ENCODE assay signal across 27 cellular contexts in the genomic region with DNA sequence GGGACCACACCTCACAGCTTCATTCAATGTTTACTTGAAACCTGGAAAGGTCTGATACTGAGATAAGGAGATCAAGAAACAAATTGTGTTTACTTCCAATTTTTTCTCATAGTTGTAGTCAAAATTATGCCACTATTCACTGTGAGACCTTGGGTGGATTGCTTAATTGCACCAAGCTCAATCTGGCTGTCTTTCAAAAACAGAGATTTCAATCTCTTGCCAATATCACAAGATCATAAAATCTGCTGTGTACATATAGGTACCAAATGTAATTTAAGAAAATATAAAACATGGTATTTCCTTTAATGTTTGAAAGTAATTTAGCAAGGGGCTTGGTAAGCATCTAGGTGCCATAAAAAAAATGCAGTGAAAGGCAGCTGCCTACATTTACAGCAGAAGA.
"Had no signal": no experiment of that assay in that cellular context is flagged by ENCODE, and none has a peak within 500 bp of the region (broad histone marks: within the 10 kb centered on the region; RNA-seq: fewer than 3 reads in every experiment).

No MANE protein-coding gene starts in this region.

- FAIRE-seq: astrocyte, K562, TTC549 had no signal

- H3K9me3 ChIP-seq: MG63 had no signal

- DNase-seq: activated CD4-positive, alpha-beta memory T cell treated with anti-CD3 and anti-CD28 coated beads, Interleukin-2, amount 10 ng/mL, durations not matched to agents 7 days and 5 days; activated CD4-positive, alpha-beta T cell treated with anti-CD3 and anti-CD28 coated beads for 36 hours; activated CD4-positive, alpha-beta T cell treated with anti-CD3 and anti-CD28 coated beads, Interleukin-2, amount 50 U/mL, for 1 hour; activated gamma-delta T cell; activated naive CD4-positive, alpha-beta T cell treated with anti-CD3 and anti-CD28 coated beads for 36 hours; activated T-cell treated with anti-CD3 and anti-CD28 coated beads for 4 hours; activated T-cell treated with anti-CD3 and anti-CD28 coated beads, Interleukin-2, amount 50 U/mL, for 48 hours; amygdala; Kasumi-1; MG63; NCI-H1092 treated with DMSO at 0.1 percent for 48 hours; NCI-H1417 treated with DMSO at 0.1 percent for 48 hours; NCI-H1694; NCI-H2029; NCI-H2107; NCI-H345; NCI-H510A; NCI-H69; SIG-M5; T-helper 17 cell; T-helper 9 cell; WERI-Rb-1 had no signal

- H3K27me3 ChIP-seq: cardiac muscle cell, MG63 had no signal

- H3K36me3 ChIP-seq: cardiac muscle cell, MG63, WERI-Rb-1 had no signal

- H3K4me3 ChIP-seq: cardiac muscle cell, K562, MG63 had no signal

- ATAC-seq: activated CD4-positive, alpha-beta T cell treated with anti-CD3 and anti-CD28 coated beads for 36 hours; activated T-helper 17 cell treated with anti-CD3 and anti-CD28 coated beads, Interleukin-2, amount 50 U/mL, for 72 hours; K562; T-helper 17 cell had no signal

- H3K27ac ChIP-seq: cardiac muscle cell, WERI-Rb-1 had no signal
